In the genomic region with DNA sequence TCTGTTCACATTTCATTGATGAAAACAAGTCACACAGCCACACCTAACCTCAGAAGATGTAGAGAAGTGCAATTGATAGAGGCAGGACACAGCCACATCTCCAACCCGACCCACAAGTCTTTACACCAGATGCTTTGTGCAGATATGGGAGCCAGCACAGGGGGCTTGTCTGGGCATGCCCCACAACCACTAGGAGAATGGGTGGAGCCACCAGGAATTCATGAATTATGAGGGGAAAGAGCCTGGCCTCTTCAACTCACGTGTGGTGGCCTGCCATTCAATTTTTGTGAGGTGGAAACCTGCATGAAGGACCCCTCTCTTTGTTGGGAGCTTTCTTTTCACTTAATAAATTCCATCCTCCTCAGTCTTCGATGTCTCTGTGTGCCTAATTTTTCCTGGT, we compare ENCODE assay signal across 1 cellular context.
TF ChIP-seq lines count a peak whose summit lies in the region.

No MANE protein-coding gene starts in this region.

TF ChIP-seq in GM12878, 131 proteins besides CTCF, POLR2A, EP300 and RAD21 (continued from another document):
- TF ChIP-seq CUX1 (IDR thresholded peaks at IDR 0.05; ENCODE audit: insufficient replicate concordance, low read depth, low read length) (no peak), KDM1A (IDR thresholded peaks at IDR 0.05; ENCODE audit: borderline replicate concordance) (no peak), NR2C2 (IDR thresholded peaks at IDR 0.05; ENCODE audit: borderline replicate concordance, control insufficient read depth, insufficient read length, low read depth) (no peak), TCF3 (IDR thresholded peaks at IDR 0.05; ENCODE audit: borderline replicate concordance, insufficient read depth, low read depth, low read length) (no peak), POLR2AphosphoS2 (IDR thresholded peaks at IDR 0.05; ENCODE audit: low read depth, low read length) (no peak), ATF7 (IDR thresholded peaks at IDR 0.05; ENCODE audit: low read depth) (no peak), SUZ12 (IDR thresholded peaks at IDR 0.05; ENCODE audit: unreplicated experiment) (no peak)
